16 cellular contexts compared by ENCODE assay signal in genomic region chr15:65386376-65386775, GRCh38. TPM values are rescaled to one million over a fixed set of nuclear protein-coding genes. Genes with fewer than 3 reads are reported as not detected.
A peak's percentile ranks its signal among the peaks of the same experiment; 100 is the strongest.
DNase-seq lines count a peak whose midpoint lies in the region; ATAC-seq, FAIRE-seq and TF ChIP-seq lines count a peak whose summit lies in the region.
"Had no signal": no experiment of that assay in that cellular context is flagged by ENCODE, and none has a peak within 500 bp of the region (broad histone marks: within the 10 kb centered on the region; RNA-seq: fewer than 3 reads in every experiment).

No MANE protein-coding gene starts in this region.

- H4K20me1 ChIP-seq in HepG2 (ENCODE audit: insufficient read depth, low read length), result no peaks in the 10 kb centered on the region
- H4K20me1 ChIP-seq: BLaER1 had no signal

- WGBS in heart right ventricle, 2 donors, result 70% methylated on average over 6 of the region's 6 CpGs
- WGBS in HepG2 (ENCODE audit: low lambda C conversion rate), result no CpG with 5 or more reads among the region's 6 CpGs

- POLR2A ChIA-PET in HepG2 (lab: Yijun Ruan, JAX), result interaction anchor here (1.9 kb wide), 1 partner anchor 65 kb away, joined by 14 read pairs; no protein-coding TSS in a partner anchor

- in situ Hi-C loops in HepG2 (cut with HindIII; ENCODE audit: extremely low pct_ligation_motif_present, low pct_unique_long_range_greater_than_20kb), result loop anchor here (10.0 kb wide), 1 partner anchor 202 kb away; the partner anchor contains the start of gene CLPX

- no peak for ATAC-seq in heart right ventricle
- no peak for ATAC-seq in HepG2

- H3K4me1 ChIP-seq in left ventricle myocardium inferior (peaks cover 27% of the 10 kb centered on the region), heart right ventricle (peaks cover 7 to 25% (median 20%) of the 10 kb centered on the region in 9 donors), HepG2 (ENCODE audit: insufficient read depth, low read length) (peaks cover 50% of the 10 kb centered on the region)

- FAIRE-seq in HepG2 (lab: Jason Lieb, UNC), result no peak
- FAIRE-seq in urothelium cell line (lab: Jason Lieb, UNC), result peak; percentile 17

- intact Hi-C loops in left ventricle myocardium inferior (cut with micrococcal nuclease), result loop anchor here (5.0 kb wide), 1 partner anchor 69 kb away; no protein-coding TSS in a partner anchor
- intact Hi-C loops in heart right ventricle (cut with DNase I), result loop anchor here in 2 of 10 donors (5.0 kb wide), 2 partner anchors 69 to 199 kb away; partner anchors contain the start of gene CLPX (in 1 of the 2)
- intact Hi-C loops in HepG2 (cut with micrococcal nuclease; ENCODE audit: unreplicated experiment), result loop anchor here (5.0 to 10.0 kb wide), 2 partner anchors 39 to 202 kb away; partner anchors contain the start of gene CLPX

- TF ChIP-seq CTCF in left ventricle myocardium inferior (IDR thresholded peaks at IDR 0.05; ENCODE audit: borderline replicate concordance) (no peak), heart right ventricle (IDR thresholded peaks at IDR 0.05) (no peak), HepG2 (CRISPR knock-in tag; IDR thresholded peaks at IDR 0.05) (no peak)

- H3K79me2 ChIP-seq in HepG2 (ENCODE audit: insufficient read depth, low read length), result no peaks in the 10 kb centered on the region

- no peak overlapping the region for H3K9ac ChIP-seq in HepG2 (ENCODE audit: insufficient read depth, low read depth, low read length)
- H3K9ac ChIP-seq: BLaER1 had no signal

- peak; percentile 11 for DNase-seq in left ventricle myocardium inferior
- no peak for DNase-seq in heart right ventricle
- DNase-seq in HepG2 (ENCODE audit: low spot score), result no peak
- no peak for DNase-seq in urothelium cell line (ENCODE audit: low spot score)
- DNase-seq in NCI-H1092 (lab: John Stamatoyannopoulos, UW), result no peak
- no peak for DNase-seq in RKO (ENCODE audit: low spot score)
- DNase-seq in activated CD4-positive, alpha-beta T cell treated with anti-CD3 and anti-CD28 coated beads for 48 hours, result no peak
- DNase-seq: Caco-2, DND-41, GDM1 had no signal

- H3K36me3 ChIP-seq in left ventricle myocardium inferior (no peaks in the 10 kb centered on the region), heart right ventricle (no peaks in the 10 kb centered on the region), HepG2 (replicated peaks in 1 of 2; ENCODE audit: control insufficient read depth in 1 of 2, insufficient read depth in 2 of 2, low read length in 2 of 2) (no peaks in the 10 kb centered on the region)
- H3K36me3 ChIP-seq: BLaER1 had no signal

- H3K4me3 ChIP-seq in left ventricle myocardium inferior (no peak overlapping the region), heart right ventricle (no peak overlapping the region), HepG2 (replicated peaks in 1 of 3; ENCODE audit: insufficient read depth in 1 of 3, low read depth in 2 of 3, low read length in 3 of 3) (peak overlapping the region in 1 of 3 experiments; percentile 80; a peak in 1 of 6 replicates)
- H3K4me3 ChIP-seq: BLaER1 had no signal

- CTCF ChIA-PET in HepG2 (lab: Yijun Ruan, JAX; ENCODE audit: low intra/inter-chr PET ratio, low total read pairs), result interaction anchor here (0.7 to 4.3 kb wide), 4 partner anchors 14 to 75 kb away, joined by 3 to 93 read pairs (median 4); no protein-coding TSS in a partner anchor

- H3K9me3 ChIP-seq in left ventricle myocardium inferior (replicated peaks), result no peaks in the 10 kb centered on the region
- H3K9me3 ChIP-seq in heart right ventricle, result no peaks in the 10 kb centered on the region
- no peaks in the 10 kb centered on the region for H3K9me3 ChIP-seq in HepG2 (ENCODE audit: low read length)
- H3K9me3 ChIP-seq: BLaER1, Caco-2 had no signal

- no peak overlapping the region for H2AFZ ChIP-seq in HepG2 (ENCODE audit: low read length)

- TF ChIP-seq RAD21 in HepG2 (CRISPR knock-in tag; IDR thresholded peaks at IDR 0.05), result no peak

- H3K27me3 ChIP-seq in left ventricle myocardium inferior (ENCODE audit: low read depth) (no peaks in the 10 kb centered on the region), heart right ventricle (no peaks in the 10 kb centered on the region), HepG2 (ENCODE audit: control insufficient read depth in 1 of 2, insufficient read depth in 2 of 2, low read length in 2 of 2) (peaks cover 0 to 13% of the 10 kb centered on the region in 2 experiments; a peak in 2 of 5 replicates)

- no TSS peak for BruUV-seq in HepG2 (replicated peaks; lab: Mats Ljungman, UMichigan)

- no peak for TF ChIP-seq EP300 in HepG2 (IDR thresholded peaks at IDR 0.05; ENCODE audit: low read depth in 2 of 2, low read length in 2 of 2)
- TF ChIP-seq EP300 in HepG2 (CRISPR knock-in tag; IDR thresholded peaks at IDR 0.05; ENCODE audit: borderline replicate concordance), result no peak

- peak overlapping the region; percentile 95 for H3K4me2 ChIP-seq in HepG2 (ENCODE audit: low read depth, low read length)

- TF ChIP-seq POLR2A in HepG2 (IDR thresholded peaks at IDR 0.05; ENCODE audit: insufficient read depth in 1 of 2, low read depth in 2 of 2, low read length in 2 of 2), result no peak

- H3K27ac ChIP-seq in left ventricle myocardium inferior (replicated peaks) (peak overlapping the region; percentile 72), heart right ventricle (peak overlapping the region in 4 of 10 donors; percentile 21 to 56 (median 34)), HepG2 (ENCODE audit: extremely low read length, insufficient read depth, low read length) (no peak overlapping the region)
- H3K27ac ChIP-seq: 22Rv1, BLaER1, HL-60 had no signal

TF ChIP-seq in HepG2, 621 proteins besides CTCF, POLR2A, EP300 and RAD21 (continues in another document):
- TF ChIP-seq ZNF766 (CRISPR knock-in tag; IDR thresholded peaks at IDR 0.05; ENCODE audit: borderline replicate concordance), result no peak

RNA-seq across cellular contexts. Expression of gene IGDCC3, which starts 8.6 kb away (rescaled TPM):
- total RNA-seq in left ventricle myocardium inferior, result 0.16 TPM
- under 1 TPM in 7 of 10 donors, not detected in 3; 0.05 to 0.57 (median 0.16) TPM for total RNA-seq in heart right ventricle
- under 1 TPM in 1 of 2 donors, not detected in 1; under 0.01 TPM for polyA plus RNA-seq in heart right ventricle
- total RNA-seq in HepG2 (2016; rRNA removed; fragmentation: Illumina TruSeq; extraction: Trizol), result 31.2 and 51.8 TPM in 2 replicates
- 9.5 and 9.8 TPM in 2 replicates for total RNA-seq in HepG2 (2016; cell fraction: cytosol; rRNA removed; fragmentation: Illumina TruSeq; extraction: Trizol; ENCODE audit: low read depth)
- 29.4 and 52.8 TPM in 2 replicates for total RNA-seq in HepG2 (2016; cell fraction: insoluble cytoplasmic fraction; rRNA removed; fragmentation: Illumina TruSeq; extraction: Trizol)
- 40.5 and 40.6 TPM in 2 replicates for total RNA-seq in HepG2 (2016; cell fraction: membrane; rRNA removed; fragmentation: Illumina TruSeq; extraction: Trizol)
- 59.8 and 72.1 TPM in 2 replicates for total RNA-seq in HepG2 (2016; cell fraction: nucleus; rRNA removed; fragmentation: Illumina TruSeq; extraction: Trizol)
- 30.1 and 35.7 TPM in 2 replicates for polyA plus RNA-seq in HepG2 (2011; rRNA removed)
- polyA plus RNA-seq in HepG2 (2011; cell fraction: cytosol; rRNA removed), result 21.8 and 38.4 TPM in 2 replicates
- polyA plus RNA-seq in HepG2 (2011; cell fraction: nucleus; rRNA removed), result 46.7 and 64.4 TPM in 2 replicates
- polyA plus RNA-seq in HepG2 (2012), result 27.1 and 28.5 TPM in 2 replicates
- 14.9 and 15.4 TPM in 2 replicates for polyA plus RNA-seq in HepG2 (2016; cell fraction: cytosol; fragmentation: Illumina TruSeq; extraction: Trizol; ENCODE audit: low read depth)
- 40.4 and 49.0 TPM in 2 replicates for polyA plus RNA-seq in HepG2 (2016; cell fraction: insoluble cytoplasmic fraction; fragmentation: Illumina TruSeq; extraction: Trizol; ENCODE audit: low read depth)
- polyA plus RNA-seq in HepG2 (2016; cell fraction: membrane; fragmentation: Illumina TruSeq; extraction: Trizol; ENCODE audit: low read depth), result 39.5 and 45.0 TPM in 2 replicates
- polyA plus RNA-seq in HepG2 (2016; cell fraction: nucleus; fragmentation: Illumina TruSeq; extraction: Trizol; ENCODE audit: insufficient read depth, low read depth), result 130 and 131 TPM in 2 replicates
- polyA minus RNA-seq in HepG2 (2011; rRNA and poly(A)+ RNA removed; ENCODE audit: low replicate concordance), result 0.07 and 131 TPM in 2 replicates
- polyA minus RNA-seq in HepG2 (2011; cell fraction: cytosol; rRNA and poly(A)+ RNA removed), result 57.3 and 61.0 TPM in 2 replicates
- polyA minus RNA-seq in HepG2 (2011; cell fraction: nucleus; rRNA and poly(A)+ RNA removed), result 23.1 and 27.6 TPM in 2 replicates
- total RNA-seq: CD8-positive, alpha-beta memory T cell; H4 had no signal
- polyA plus RNA-seq: CD8-positive, alpha-beta memory T cell; IgD-negative memory B cell had no signal

RNA-seq across cellular contexts. Expression of gene IGDCC4, which starts 36.4 kb away (rescaled TPM):
- total RNA-seq in left ventricle myocardium inferior (0.96 TPM), heart right ventricle (1 to 10 TPM in 5 of 10 donors, under 1 TPM in 5; 0.37 to 2.2 (median 0.94) TPM), HepG2 (2016; rRNA removed; fragmentation: Illumina TruSeq; extraction: Trizol) (0.87 and 1.1 TPM in 2 replicates)
- polyA plus RNA-seq in heart right ventricle (1 to 10 TPM in 1 of 2 donors, under 1 TPM in 1; 0.35 to 1.2 TPM), HepG2 (2011; rRNA removed) (0.39 and 0.55 TPM in 2 replicates)
- total RNA-seq in HepG2 (2016; cell fraction: cytosol; rRNA removed; fragmentation: Illumina TruSeq; extraction: Trizol; ENCODE audit: low read depth), result 0.09 and 0.30 TPM in 2 replicates
- total RNA-seq in HepG2 (2016; cell fraction: insoluble cytoplasmic fraction; rRNA removed; fragmentation: Illumina TruSeq; extraction: Trizol), result 0.76 and 0.89 TPM in 2 replicates
- 0.46 and 0.55 TPM in 2 replicates for total RNA-seq in HepG2 (2016; cell fraction: membrane; rRNA removed; fragmentation: Illumina TruSeq; extraction: Trizol)
- total RNA-seq in HepG2 (2016; cell fraction: nucleus; rRNA removed; fragmentation: Illumina TruSeq; extraction: Trizol), result 1.1 and 1.5 TPM in 2 replicates
- polyA plus RNA-seq in HepG2 (2011; cell fraction: cytosol; rRNA removed), result 0.42 and 0.45 TPM in 2 replicates
- polyA plus RNA-seq in HepG2 (2011; cell fraction: nucleus; rRNA removed), result 1.8 and 2.0 TPM in 2 replicates
- polyA plus RNA-seq in HepG2 (2012), result 0.30 and 0.49 TPM in 2 replicates
- polyA plus RNA-seq in HepG2 (2016; cell fraction: cytosol; fragmentation: Illumina TruSeq; extraction: Trizol; ENCODE audit: low read depth), result 0.12 and 0.17 TPM in 2 replicates
- polyA plus RNA-seq in HepG2 (2016; cell fraction: insoluble cytoplasmic fraction; fragmentation: Illumina TruSeq; extraction: Trizol; ENCODE audit: low read depth), result 1.1 and 1.3 TPM in 2 replicates
- 0.44 and 0.58 TPM in 2 replicates for polyA plus RNA-seq in HepG2 (2016; cell fraction: membrane; fragmentation: Illumina TruSeq; extraction: Trizol; ENCODE audit: low read depth)
- polyA plus RNA-seq in HepG2 (2016; cell fraction: nucleus; fragmentation: Illumina TruSeq; extraction: Trizol; ENCODE audit: insufficient read depth, low read depth), result 2.5 and 2.7 TPM in 2 replicates
- 0.56 and 0.68 TPM in 2 replicates for polyA minus RNA-seq in HepG2 (2011; rRNA and poly(A)+ RNA removed; ENCODE audit: low replicate concordance)
- 0.59 and 0.79 TPM in 2 replicates for polyA minus RNA-seq in HepG2 (2011; cell fraction: cytosol; rRNA and poly(A)+ RNA removed)
- 0.64 and 1.5 TPM in 2 replicates for polyA minus RNA-seq in HepG2 (2011; cell fraction: nucleus; rRNA and poly(A)+ RNA removed)
- polyA plus RNA-seq: CD8-positive, alpha-beta memory T cell; IgD-negative memory B cell had no signal
